In genomic region chr5:11590475-11590874, GRCh38 we compare ENCODE assay signal across 31 cellular contexts.
"Had no signal": no experiment of that assay in that cellular context is flagged by ENCODE, and none has a peak within 500 bp of the region (broad histone marks: within the 10 kb centered on the region; RNA-seq: fewer than 3 reads in every experiment).

No MANE protein-coding gene starts in this region.

- H3K9me3 ChIP-seq: esophagus muscularis mucosa, gastroesophageal sphincter, heart right ventricle had no signal

- ATAC-seq: activated CD4-positive, CD25-positive, alpha-beta regulatory T cell treated with anti-CD3 and anti-CD28 coated beads, Interleukin-2, amount 50 U/mL, for 24 hours; activated CD8-positive, alpha-beta T cell treated with anti-CD3 and anti-CD28 coated beads for 36 hours; activated T-cell treated with anti-CD3 and anti-CD28 coated beads, Interleukin-2, amount 50 U/mL, for 4 hours; activated T-helper 17 cell treated with anti-CD3 and anti-CD28 coated beads, Interleukin-2, amount 50 U/mL, for 72 hours; effector memory CD8-positive, alpha-beta T cell; foreskin keratinocyte; gastroesophageal sphincter; heart right ventricle had no signal

- FAIRE-seq: astrocyte, colon had no signal

- H3K36me3 ChIP-seq: esophagus muscularis mucosa, gastroesophageal sphincter, heart right ventricle, WERI-Rb-1 had no signal

- H3K4me2 ChIP-seq: hepatocyte had no signal

- H3K4me1 ChIP-seq: foreskin keratinocyte, gastroesophageal sphincter had no signal

- H3K9me3 Mint-ChIP-seq: activated B cell treated with CpG ODN at 0.5 μM for 24 hours had no signal

- H3K27me3 ChIP-seq: esophagus muscularis mucosa, foreskin keratinocyte, heart right ventricle, hepatocyte had no signal

- H3K4me1 Mint-ChIP-seq: activated B cell treated with CpG ODN at 0.5 μM for 24 hours; activated T-helper 17 cell treated with anti-CD3 and anti-CD28 coated beads, Interleukin-2, amount 50 U/mL, for 72 hours had no signal

- DNase-seq: activated B cell treated with CpG ODN at 0.5 μM for 24 hours; activated CD4-positive, alpha-beta T cell treated with anti-CD3 and anti-CD28 coated beads for 48 hours; activated CD4-positive, alpha-beta T cell treated with anti-CD3 and anti-CD28 coated beads, Interleukin-2, amount 50 U/mL, for 1 hour; activated CD4-positive, alpha-beta T cell treated with anti-CD3 and anti-CD28 coated beads, Interleukin-2, amount 50 U/mL, for 48 hours; activated CD8-positive, alpha-beta memory T cell treated with anti-CD3 and anti-CD28 coated beads for 24 hours; activated CD8-positive, alpha-beta T cell treated with anti-CD3 and anti-CD28 coated beads for 36 hours; activated effector memory CD4-positive, alpha-beta T cell treated with Interleukin-2 at 50 U/mL for 16 hours; activated gamma-delta T cell treated with Interleukin-2 at 50 U/mL for 16 hours; activated naive CD4-positive, alpha-beta T cell treated with anti-CD3 and anti-CD28 coated beads, Interleukin-2, amount 50 U/mL, for 16 hours; activated naive CD4-positive, alpha-beta T cell treated with Interleukin-2 at 50 U/mL for 16 hours; activated T-cell treated with anti-CD3 and anti-CD28 coated beads, Interleukin-2, amount 50 U/mL, for 4 hours; amniotic stem cell; anterior cingulate cortex; caudate nucleus; cortex of kidney; dermis blood vessel endothelial cell; effector CD4-positive, alpha-beta T cell; effector memory CD8-positive, alpha-beta T cell; erythroblast; foreskin keratinocyte; heart right ventricle; T1000; WERI-Rb-1 had no signal

- H3K27ac ChIP-seq: esophagus muscularis mucosa, foreskin keratinocyte, gastroesophageal sphincter, heart right ventricle, hepatocyte, WERI-Rb-1 had no signal

- H3K79me2 ChIP-seq: hepatocyte had no signal

- H3K36me3 Mint-ChIP-seq: activated naive CD8-positive, alpha-beta T cell had no signal

- H3K4me3 ChIP-seq: esophagus muscularis mucosa, gastroesophageal sphincter, heart right ventricle, hepatocyte had no signal

- H3K27ac Mint-ChIP-seq: activated B cell treated with CpG ODN at 0.5 μM for 24 hours; activated CD8-positive, alpha-beta T cell treated with anti-CD3 and anti-CD28 coated beads for 36 hours; activated naive CD8-positive, alpha-beta T cell; activated T-helper 17 cell treated with anti-CD3 and anti-CD28 coated beads, Interleukin-2, amount 50 U/mL, for 72 hours; effector memory CD8-positive, alpha-beta T cell had no signal

- H2AFZ ChIP-seq: hepatocyte had no signal

- H3K4me3 Mint-ChIP-seq: activated B cell treated with CpG ODN at 0.5 μM for 24 hours; activated CD8-positive, alpha-beta T cell treated with anti-CD3 and anti-CD28 coated beads for 36 hours; activated naive CD8-positive, alpha-beta T cell; activated T-cell treated with anti-CD3 and anti-CD28 coated beads, Interleukin-2, amount 50 U/mL, for 4 hours; activated T-helper 17 cell treated with anti-CD3 and anti-CD28 coated beads, Interleukin-2, amount 50 U/mL, for 72 hours; effector memory CD8-positive, alpha-beta T cell had no signal

- H3K27me3 Mint-ChIP-seq: activated B cell treated with CpG ODN at 0.5 μM for 24 hours; activated naive CD8-positive, alpha-beta T cell; effector memory CD8-positive, alpha-beta T cell had no signal
